In genomic region chr2:183164111-183165015, GRCh38 we compare ENCODE assay signal across 3 cellular contexts.
TF ChIP-seq lines count a peak whose summit lies in the region.

No MANE protein-coding gene starts in this region.

TF ChIP-seq in SK-N-SH treated with all-trans-retinoic acid at 6 μM for 48 hours, 23 proteins besides CTCF, POLR2A, EP300 and RAD21:
- TF ChIP-seq BACH2 (CRISPR knock-in tag; IDR thresholded peaks at IDR 0.05; ENCODE audit: borderline replicate concordance) (no peak), ZNF8 (CRISPR knock-in tag; IDR thresholded peaks at IDR 0.05) (no peak)

TF ChIP-seq in SK-N-SH, 30 proteins besides CTCF, POLR2A, EP300 and RAD21:
- no peak for TF ChIP-seq JUND (IDR thresholded peaks at IDR 0.05)
- TF ChIP-seq MXI1 (IDR thresholded peaks at IDR 0.05; ENCODE audit: low read depth, low read length) = no peak

TF ChIP-seq in GM23338, 12 proteins besides CTCF, POLR2A, EP300 and RAD21:
- TF ChIP-seq EZH2phosphoT487 (IDR thresholded peaks at IDR 0.05; ENCODE audit: unreplicated experiment) (no peak), ZNF462 (CRISPR knock-in tag; IDR thresholded peaks at IDR 0.05) (no peak), STAT1 (IDR thresholded peaks at IDR 0.05; ENCODE audit: unreplicated experiment) (no peak), ZNF331 (CRISPR knock-in tag; IDR thresholded peaks at IDR 0.05; ENCODE audit: low read depth) (no peak), JUNB (IDR thresholded peaks at IDR 0.05; ENCODE audit: unreplicated experiment) (no peak), ZNF114 (CRISPR knock-in tag; IDR thresholded peaks at IDR 0.05) (no peak), REST (IDR thresholded peaks at IDR 0.05; ENCODE audit: unreplicated experiment) (no peak)
